In genomic region chr14:75981426-75981825, GRCh38 we compare ENCODE assay signal across 8 cellular contexts. TPM values are rescaled to one million over a fixed set of nuclear protein-coding genes. Genes with fewer than 3 reads are reported as not detected.
DNase-seq lines count a peak whose midpoint lies in the region; ATAC-seq and TF ChIP-seq lines count a peak whose summit lies in the region.

No MANE protein-coding gene starts in this region.

- peaks cover 0 to 9% of the 10 kb centered on the region in 2 donors for H3K36me3 Mint-ChIP-seq in CD4-positive, alpha-beta memory T cell
- H3K36me3 Mint-ChIP-seq in IgD-negative memory B cell, result no peaks in the 10 kb centered on the region
- H3K36me3 Mint-ChIP-seq in activated CD8-positive, alpha-beta T cell treated with anti-CD3 and anti-CD28 coated beads for 36 hours (ENCODE audit: low read depth), result no peaks in the 10 kb centered on the region

- peak overlapping the region; percentile 29 to 72 for H3K4me3 ChIP-seq in CD4-positive, alpha-beta memory T cell (ENCODE audit: low read length in 2 of 2)
- H3K4me3 ChIP-seq in fibroblast of villous mesenchyme (ENCODE audit: low read depth, low read length), result peak overlapping the region; percentile 67
- H3K4me3 ChIP-seq in parathyroid adenoma (ENCODE audit: low read depth, low read length), result peak overlapping the region; percentile 81

- intact Hi-C loops in CD4-positive, alpha-beta memory T cell (cut with micrococcal nuclease), result loop anchor here (10.0 kb wide), 2 partner anchors 187 to 1113 kb away; partner anchors contain the start of gene CIPC
- intact Hi-C loops in activated CD8-positive, alpha-beta T cell treated with anti-CD3 and anti-CD28 coated beads for 36 hours (cut with micrococcal nuclease), result loop anchor here (2.0 to 5.0 kb wide), 2 partner anchors 74 to 273 kb away; no protein-coding TSS in a partner anchor

- CTCF ChIA-PET in CD4-positive, alpha-beta memory T cell (lab: Charles Lee; ENCODE audit: partially characterized antibody), result interaction anchor here (0.7 to 10.7 kb wide), 11 partner anchors 13 to 405 kb away, joined by 3 to 181 read pairs (median 8); no protein-coding TSS in a partner anchor
- CTCF ChIA-PET in activated CD8-positive, alpha-beta T cell treated with anti-CD3 and anti-CD28 coated beads for 36 hours (lab: Charles Lee), result interaction anchor here (1.2 to 9.1 kb wide), 7 partner anchors 62 to 272 kb away, joined by 3 to 143 read pairs (median 4); no protein-coding TSS in a partner anchor

- H3K4me1 Mint-ChIP-seq in CD4-positive, alpha-beta memory T cell, result peaks cover 24 to 65% (median 46%) of the 10 kb centered on the region in 4 donors
- H3K4me1 Mint-ChIP-seq in IgD-negative memory B cell, result peaks cover 36 to 47% (median 40%) of the 10 kb centered on the region in 3 donors
- H3K4me1 Mint-ChIP-seq in activated CD8-positive, alpha-beta T cell treated with anti-CD3 and anti-CD28 coated beads for 36 hours (ENCODE audit: low read depth), result peaks cover 39% of the 10 kb centered on the region

- H3K79me2 ChIP-seq in parathyroid adenoma, result peaks cover 13% of the 10 kb centered on the region

- no peak for TF ChIP-seq CTCF in activated CD8-positive, alpha-beta T cell treated with anti-CD3 and anti-CD28 coated beads for 36 hours (IDR thresholded peaks at IDR 0.05)
- TF ChIP-seq CTCF in fibroblast of villous mesenchyme (IDR thresholded peaks at IDR 0.05; ENCODE audit: insufficient read depth, low read depth, low read length) (no peak), parathyroid adenoma (IDR thresholded peaks at IDR 0.05) (no peak)

- peaks cover 42% of the 10 kb centered on the region for H3K4me1 ChIP-seq in CD4-positive, alpha-beta memory T cell (ENCODE audit: insufficient read depth, low read length)
- peaks cover 34% of the 10 kb centered on the region for H3K4me1 ChIP-seq in parathyroid adenoma

- peak overlapping the region; percentile 77 to 93 (median 89) for H3K4me3 Mint-ChIP-seq in CD4-positive, alpha-beta memory T cell
- peak overlapping the region; percentile 77 to 97 (median 88) for H3K4me3 Mint-ChIP-seq in IgD-negative memory B cell
- H3K4me3 Mint-ChIP-seq in activated CD8-positive, alpha-beta T cell treated with anti-CD3 and anti-CD28 coated beads for 36 hours, result peak overlapping the region; percentile 80

- H3K27me3 ChIP-seq in CD4-positive, alpha-beta memory T cell (ENCODE audit: insufficient read depth, low read length), result no peaks in the 10 kb centered on the region
- no peaks in the 10 kb centered on the region for H3K27me3 ChIP-seq in parathyroid adenoma (ENCODE audit: control insufficient read depth, insufficient read depth, low read length)

- no peaks in the 10 kb centered on the region for H3K9me3 ChIP-seq in CD4-positive, alpha-beta memory T cell (ENCODE audit: control insufficient read depth in 1 of 2, low read length in 2 of 2)
- H3K9me3 ChIP-seq in parathyroid adenoma (ENCODE audit: control insufficient read depth, low read length), result no peaks in the 10 kb centered on the region

- H3K27ac Mint-ChIP-seq in CD4-positive, alpha-beta memory T cell, result peak overlapping the region; percentile 78 to 95 (median 93)
- peak overlapping the region; percentile 23 to 91 (median 59) for H3K27ac Mint-ChIP-seq in IgD-negative memory B cell
- peak overlapping the region; percentile 81 for H3K27ac Mint-ChIP-seq in activated CD8-positive, alpha-beta T cell treated with anti-CD3 and anti-CD28 coated beads for 36 hours

- ATAC-seq in activated CD8-positive, alpha-beta T cell treated with anti-CD3 and anti-CD28 coated beads for 36 hours, result peak; percentile 71

- peak overlapping the region; percentile 91 for H3K4me2 ChIP-seq in parathyroid adenoma (ENCODE audit: low read length)

- DNase-seq in CD4-positive, alpha-beta memory T cell, result peak in 3 of 5 donors; percentile 12 to 57 (median 24)
- DNase-seq in GM19240 (ENCODE audit: insufficient read length, low spot score) (peak; percentile 39), fibroblast of villous mesenchyme (ENCODE audit: low read depth) (no peak), T1000 (lab: John Stamatoyannopoulos, UW) (no peak), SIG-M5 treated with dmso at 0.1 percent for 504 hours (lab: John Stamatoyannopoulos, UW; ENCODE audit: unreplicated experiment) (no peak)
- DNase-seq in activated CD8-positive, alpha-beta T cell treated with anti-CD3 and anti-CD28 coated beads for 36 hours, result peak; percentile 73

- H2AFZ ChIP-seq in parathyroid adenoma, result peak overlapping the region; percentile 96

- H3K27ac ChIP-seq in CD4-positive, alpha-beta memory T cell (ENCODE audit: low read depth, low read length), result peak overlapping the region; percentile 71
- H3K27ac ChIP-seq in parathyroid adenoma, result peak overlapping the region; percentile 86

- H3K36me3 ChIP-seq in CD4-positive, alpha-beta memory T cell (ENCODE audit: insufficient read depth, low read length), result no peaks in the 10 kb centered on the region
- no peaks in the 10 kb centered on the region for H3K36me3 ChIP-seq in parathyroid adenoma (ENCODE audit: control insufficient read depth, insufficient read depth, low read length)

- peaks cover 0 to 3% (median 0%) of the 10 kb centered on the region in 8 donors for H3K9me3 Mint-ChIP-seq in CD4-positive, alpha-beta memory T cell
- H3K9me3 Mint-ChIP-seq in IgD-negative memory B cell, result no peaks in the 10 kb centered on the region
- H3K9me3 Mint-ChIP-seq in activated CD8-positive, alpha-beta T cell treated with anti-CD3 and anti-CD28 coated beads for 36 hours, result no peaks in the 10 kb centered on the region

- H3K9ac ChIP-seq in parathyroid adenoma, result no peak overlapping the region

- H3K27me3 Mint-ChIP-seq in CD4-positive, alpha-beta memory T cell, result no peaks in the 10 kb centered on the region
- no peaks in the 10 kb centered on the region for H3K27me3 Mint-ChIP-seq in IgD-negative memory B cell
- no peaks in the 10 kb centered on the region for H3K27me3 Mint-ChIP-seq in activated CD8-positive, alpha-beta T cell treated with anti-CD3 and anti-CD28 coated beads for 36 hours

- POLR2A ChIA-PET in CD4-positive, alpha-beta memory T cell (lab: Charles Lee; ENCODE audit: partially characterized antibody), result interaction anchor here (1.0 to 2.1 kb wide), 4 partner anchors 15 to 463 kb away, joined by 3 to 13 read pairs (median 4); no protein-coding TSS in a partner anchor
- POLR2A ChIA-PET in activated CD8-positive, alpha-beta T cell treated with anti-CD3 and anti-CD28 coated beads for 36 hours (lab: Charles Lee), result no interaction called here

RNA-seq across cellular contexts. Expression of gene TGFB3, which starts 0.4 kb away (rescaled TPM):
- 1 to 10 TPM; 6.4 to 7.2 TPM for total RNA-seq in CD4-positive, alpha-beta memory T cell
- under 1 TPM in 1 of 2 donors, not detected in 1; 0.29 TPM for polyA plus RNA-seq in CD4-positive, alpha-beta memory T cell
- polyA plus RNA-seq in IgD-negative memory B cell, result 0.43 TPM
- 1 to 10 TPM; 3.4 to 4.2 TPM for total RNA-seq in activated CD8-positive, alpha-beta T cell treated with anti-CD3 and anti-CD28 coated beads for 36 hours
- total RNA-seq in fibroblast of villous mesenchyme, result 7.7 and 14.2 TPM in 2 replicates

RNA-seq across cellular contexts. Expression of gene IFT43, which starts 4.1 kb away (rescaled TPM):
- 10 to 100 TPM; 11.6 to 13.4 TPM for total RNA-seq in CD4-positive, alpha-beta memory T cell
- 10 to 100 TPM; 10.5 to 30.7 TPM for polyA plus RNA-seq in CD4-positive, alpha-beta memory T cell
- 13.2 TPM for polyA plus RNA-seq in IgD-negative memory B cell
- 10 to 100 TPM in 1 of 2 experiments, 1 to 10 TPM in 1; 7.6 to 10.4 TPM for total RNA-seq in activated CD8-positive, alpha-beta T cell treated with anti-CD3 and anti-CD28 coated beads for 36 hours
- 37.4 and 51.0 TPM in 2 replicates for total RNA-seq in fibroblast of villous mesenchyme

Comparison
In these comparisons a context has a peak if more than half of its experiments do, and no peak if none do; other contexts are left out.
1. DNase-seq: peak in CD4-positive, alpha-beta memory T cell (3 of 5), GM19240 (single experiment) and activated CD8-positive, alpha-beta T cell treated with anti-CD3 and anti-CD28 coated beads for 36 hours (single experiment); none in fibroblast of villous mesenchyme (single experiment), T1000 (single experiment) and SIG-M5 treated with dmso at 0.1 percent for 504 hours (single experiment).
2. Peak in every context shown above with its lines, with median percentiles within 50 percentile points of each other: H3K4me3 ChIP-seq, H3K27ac Mint-ChIP-seq and H3K4me3 Mint-ChIP-seq.